Comparison of ENCODE assay signal across 35 cellular contexts in the genomic region with DNA sequence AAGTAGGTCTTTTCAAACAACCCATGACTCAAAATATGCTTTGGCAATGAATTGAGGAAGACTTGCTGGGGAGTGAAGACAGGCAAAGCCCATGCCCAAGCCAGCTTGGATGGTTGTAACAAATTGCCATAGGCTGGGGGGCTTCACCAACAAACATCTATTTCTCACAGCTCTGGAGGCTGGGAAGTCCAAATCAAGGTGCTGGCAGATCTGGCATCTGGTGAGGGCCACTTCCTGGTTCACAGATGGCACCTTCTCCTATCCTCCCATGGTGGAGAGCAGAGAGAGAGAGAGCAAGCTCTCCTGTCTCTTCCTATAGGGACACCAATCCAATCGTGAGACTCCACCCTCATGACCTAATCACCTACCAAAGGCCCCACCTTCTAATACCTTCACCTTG. TPM values are rescaled to one million over a fixed set of nuclear protein-coding genes. Genes with fewer than 3 reads are reported as not detected.
"Had no signal": no experiment of that assay in that cellular context is flagged by ENCODE, and none has a peak within 500 bp of the region (broad histone marks: within the 10 kb centered on the region; RNA-seq: fewer than 3 reads in every experiment).

No MANE protein-coding gene starts in this region.

- H3K36me3 ChIP-seq: MG63 had no signal

- H3K27me3 ChIP-seq: MG63 had no signal

- H3K4me3 ChIP-seq: MG63 had no signal

- H3K9me3 ChIP-seq: MG63 had no signal

- DNase-seq: Karpas-422, Kasumi-1, MG63, MM.1S, MV-4-11, NCI-H1048, NCI-H1092, NCI-H1092 treated with DMSO at 0.1 percent for 48 hours, NCI-H1105, NCI-H1105 treated with DMSO at 0.1 percent for 48 hours, NCI-H1417, NCI-H1417 treated with DMSO at 0.1 percent for 48 hours, NCI-H1436, NCI-H1436 treated with DMSO at 0.1 percent for 48 hours, NCI-H146, NCI-H1694, NCI-H1694 treated with DMSO at 0.1 percent for 48 hours, NCI-H187, NCI-H187 treated with DMSO at 0.1 percent for 48 hours, NCI-H1930, NCI-H2029, NCI-H2029 treated with DMSO at 0.1 percent for 48 hours, NCI-H2081, NCI-H2081 treated with DMSO at 0.1 percent for 48 hours, NCI-H2107, NCI-H2171, NCI-H2171 treated with DMSO at 0.1 percent for 48 hours, NCI-H2227 treated with DMSO at 0.1 percent for 48 hours, NCI-H226, NCI-H345, NCI-H446, NCI-H446 treated with DMSO at 0.1 percent for 48 hours, NCI-H510A, NCI-H510A treated with DMSO at 0.1 percent for 48 hours had no signal

RNA-seq across cellular contexts. Expression of a gene that starts 11.3 kb away (rescaled TPM):
- total RNA-seq: M059J had no signal
